11 cellular contexts compared by ENCODE assay signal in the genomic region with DNA sequence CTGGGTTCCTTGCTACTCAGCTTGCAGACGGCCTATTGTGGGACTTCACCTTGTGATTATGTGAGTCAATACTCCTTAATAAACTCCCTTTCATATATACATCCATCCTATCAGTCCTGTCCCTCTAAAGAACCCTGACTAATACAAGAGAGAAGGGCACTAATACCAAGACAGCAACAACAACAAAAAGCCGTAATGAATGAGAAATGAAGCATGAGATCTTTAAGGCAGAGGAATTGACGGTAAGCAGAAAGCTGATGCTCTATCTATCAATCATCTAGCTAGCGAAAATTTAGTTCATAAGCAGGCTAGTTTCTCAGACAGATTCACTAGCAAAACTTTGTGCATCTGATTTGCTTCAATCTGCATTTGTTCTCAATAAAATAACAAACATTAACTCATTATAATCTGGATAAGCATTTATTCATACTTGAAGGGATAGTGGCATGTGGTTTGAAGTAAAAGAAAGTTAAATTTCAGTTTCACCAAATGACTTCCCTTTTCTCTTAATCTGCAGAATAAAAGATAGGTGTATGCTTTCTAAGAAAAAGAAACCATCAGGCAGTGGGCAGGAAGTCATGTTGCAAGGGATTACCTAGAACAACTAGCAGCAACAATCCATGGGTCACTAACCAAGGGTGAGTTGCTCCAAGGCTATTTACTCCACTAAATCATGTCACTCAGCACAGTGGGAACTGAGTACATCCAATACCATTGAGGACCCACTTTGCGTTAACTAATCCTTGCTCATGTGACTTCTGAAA.
A peak's percentile ranks its signal among the peaks of the same experiment; 100 is the strongest.
DNase-seq lines count a peak whose midpoint lies in the region; ATAC-seq and TF ChIP-seq lines count a peak whose summit lies in the region.
"Had no signal": no experiment of that assay in that cellular context is flagged by ENCODE, and none has a peak within 500 bp of the region (broad histone marks: within the 10 kb centered on the region; RNA-seq: fewer than 3 reads in every experiment).

No MANE protein-coding gene starts in this region.

- H3K9ac ChIP-seq in endodermal cell (ENCODE audit: extremely low read depth, low read length, poor library complexity, severe bottlenecking), result no peak overlapping the region

- H3K9me3 Mint-ChIP-seq in endodermal cell, result peaks cover 50% of the 10 kb centered on the region

- H3K27me3 Mint-ChIP-seq in endodermal cell (ENCODE audit: insufficient read depth), result no peaks in the 10 kb centered on the region
- H3K27me3 Mint-ChIP-seq: CD4-positive, alpha-beta memory T cell had no signal

- H3K27me3 ChIP-seq in endodermal cell (ENCODE audit: control insufficient read depth, insufficient read depth, low read length, poor library complexity, severe bottlenecking), result no peaks in the 10 kb centered on the region

- WGBS in endodermal cell (ENCODE audit: insufficient coverage in 1 of 2, insufficient read length in 1 of 2), 2 experiments, result 90 to 100% methylated on average over 4 to 5 of the region's 5 CpGs

- H3K4me1 Mint-ChIP-seq in endodermal cell, result peaks cover 32% of the 10 kb centered on the region
- H3K4me1 Mint-ChIP-seq: CD4-positive, alpha-beta memory T cell had no signal

- H3K27ac ChIP-seq in endodermal cell (ENCODE audit: low read depth, low read length), result no peak overlapping the region

- H3K4me3 ChIP-seq in endodermal cell (ENCODE audit: low read length), result peak overlapping the region; percentile 46

- DNase-seq in endodermal cell, result no peak
- no peak for DNase-seq in EL
- no peak for DNase-seq in Right ventricle myocardium superior
- DNase-seq in GM19240 (ENCODE audit: insufficient read length, low spot score), result no peak
- DNase-seq: amniotic stem cell; CD4-positive, alpha-beta memory T cell; NCI-H345; T1000 had no signal

- H3K36me3 Mint-ChIP-seq in endodermal cell (ENCODE audit: low read depth), result peaks cover 29% of the 10 kb centered on the region
- H3K36me3 Mint-ChIP-seq: CD4-positive, alpha-beta memory T cell had no signal

- peaks cover 58% of the 10 kb centered on the region for H3K9me3 ChIP-seq in endodermal cell (ENCODE audit: control insufficient read depth, low read length)

- H3K4me1 ChIP-seq in endodermal cell (ENCODE audit: control insufficient read depth, insufficient read depth, low read length), result peaks cover 14% of the 10 kb centered on the region

- no peak for TF ChIP-seq CTCF in endodermal cell (conservative IDR thresholded peaks at IDR 0.05)

- peaks cover 5% of the 10 kb centered on the region for H3K36me3 ChIP-seq in endodermal cell (ENCODE audit: control insufficient read depth, insufficient read depth, low read length)

- no peak overlapping the region for H3K4me3 Mint-ChIP-seq in endodermal cell
- H3K4me3 Mint-ChIP-seq: CD4-positive, alpha-beta memory T cell had no signal

- intact Hi-C loops in Right ventricle myocardium superior (cut with DNase I), result no loop called here

- no peak overlapping the region for H3K27ac Mint-ChIP-seq in endodermal cell
- H3K27ac Mint-ChIP-seq: CD4-positive, alpha-beta memory T cell had no signal

- ATAC-seq in GM18867 (IDR thresholded peaks at IDR 0.05; ENCODE audit: unreplicated experiment) (peak; percentile 78), GM21390 (IDR thresholded peaks at IDR 0.05; ENCODE audit: unreplicated experiment) (peak; percentile 74), HG03097 (IDR thresholded peaks at IDR 0.05; ENCODE audit: low FRiP score, unreplicated experiment) (peak; percentile 71), Right ventricle myocardium superior (ENCODE audit: poor library complexity) (no peak)
